Comparison of ENCODE assay signal across 14 cellular contexts in genomic region chr4:23660865-23661264, GRCh38.
"Had no signal": no experiment of that assay in that cellular context is flagged by ENCODE, and none has a peak within 500 bp of the region (broad histone marks: within the 10 kb centered on the region; RNA-seq: fewer than 3 reads in every experiment).

No MANE protein-coding gene starts in this region.

- H3K4me3 ChIP-seq: esophagus squamous epithelium, mucosa of descending colon, tibial artery had no signal

- H3K36me3 ChIP-seq: esophagus squamous epithelium, tibial artery had no signal

- ATAC-seq: left cardiac atrium; mucosa of descending colon; stimulated activated naive CD8-positive, alpha-beta T cell treated with anti-CD3 and anti-CD28 coated beads, Interleukin-15, Interleukin-2, amounts not matched to agents 100 U/mL and 50 U/mL, for 24 hours had no signal

- H3K4me1 ChIP-seq: esophagus squamous epithelium, tibial artery had no signal

- H3K27me3 ChIP-seq: esophagus squamous epithelium, tibial artery had no signal

- DNase-seq: activated B cell treated with CpG ODN at 0.5 μM for 24 hours; activated CD4-positive, alpha-beta memory T cell treated with anti-CD3 and anti-CD28 coated beads for 36 hours; activated CD4-positive, alpha-beta T cell treated with anti-CD3 and anti-CD28 coated beads for 4 hours; activated gamma-delta T cell treated with Interleukin-2 at 50 U/mL for 16 hours; activated T-cell treated with anti-CD3 and anti-CD28 coated beads for 4 hours; effector CD8-positive, alpha-beta T cell; esophagus squamous epithelium; left cardiac atrium; mesenchymal stem cell; mucosa of descending colon; naive B cell; stimulated activated naive CD8-positive, alpha-beta T cell treated with anti-CD3 and anti-CD28 coated beads, Interleukin-15, Interleukin-2, amounts not matched to agents 100 U/mL and 50 U/mL, for 24 hours; substantia nigra; tibial artery had no signal

- H3K27ac ChIP-seq: esophagus squamous epithelium, tibial artery had no signal

- H3K9me3 ChIP-seq: esophagus squamous epithelium, mucosa of descending colon, tibial artery had no signal
